27 cellular contexts compared by ENCODE assay signal in genomic region chr5:72776684-72777083, GRCh38.
"Had no signal": no experiment of that assay in that cellular context is flagged by ENCODE, and none has a peak within 500 bp of the region (broad histone marks: within the 10 kb centered on the region; RNA-seq: fewer than 3 reads in every experiment).

No MANE protein-coding gene starts in this region.

- DNase-seq: colonic mucosa; cortex of kidney; effector CD8-positive, alpha-beta T cell; effector memory CD8-positive, alpha-beta T cell; endodermal cell; erythroblast; esophagus squamous epithelium; foreskin fibroblast; foreskin melanocyte; gastrocnemius medialis; glutamatergic neuron; head of caudate nucleus; heart right ventricle; hippocampal formation; left cardiac atrium; left lung; left ventricle myocardium superior; lower lobe of right lung; mesenchymal stem cell; mucosa of descending colon had no signal

- H3K36me3 ChIP-seq: colonic mucosa, esophagus squamous epithelium, gastrocnemius medialis, heart right ventricle, left lung, lower lobe of right lung had no signal

- H3K9me3 ChIP-seq: colonic mucosa had no signal

- H3K4me3 ChIP-seq: colonic mucosa, esophagus squamous epithelium, gastrocnemius medialis, heart right ventricle, left lung, lower lobe of right lung, mucosa of descending colon had no signal

- FAIRE-seq: endometrium, islet of Langerhans, keratinocyte had no signal

- H3K4me1 Mint-ChIP-seq: mesothelial cell of epicardium had no signal

- H3K4me1 ChIP-seq: colonic mucosa, esophagus squamous epithelium, gastrocnemius medialis, heart right ventricle, left lung, lower lobe of right lung had no signal

- H3K27me3 ChIP-seq: colonic mucosa, esophagus squamous epithelium, gastrocnemius medialis, heart right ventricle, left lung had no signal

- H3K27ac ChIP-seq: colonic mucosa, epithelial cell of prostate, esophagus squamous epithelium, gastrocnemius medialis, heart right ventricle, left lung, lower lobe of right lung had no signal

- H3K27ac Mint-ChIP-seq: dendritic cell treated with granulocyte-macrophage colony-stimulating factor and Interleukin-4, amounts not matched to agents 40 ng/mL and 50 ng/mL, for 4 days; effector memory CD8-positive, alpha-beta T cell; endodermal cell; mesothelial cell of epicardium had no signal

- ATAC-seq: effector memory CD8-positive, alpha-beta T cell; esophagus mucosa; gastrocnemius medialis; heart right ventricle; left cardiac atrium; left lung; left ventricle myocardium superior; lower lobe of right lung; mucosa of descending colon had no signal

- H3K36me3 Mint-ChIP-seq: mesothelial cell of epicardium had no signal

- H3K4me3 Mint-ChIP-seq: dendritic cell treated with granulocyte-macrophage colony-stimulating factor and Interleukin-4, amounts not matched to agents 40 ng/mL and 50 ng/mL, for 4 days; effector memory CD8-positive, alpha-beta T cell; endodermal cell; mesothelial cell of epicardium had no signal
